ENCODE assay signal across 1 cellular context in genomic region chr15:66497502-66498455, GRCh38.
TF ChIP-seq lines count a peak whose summit lies in the region.

A gene with protein sequence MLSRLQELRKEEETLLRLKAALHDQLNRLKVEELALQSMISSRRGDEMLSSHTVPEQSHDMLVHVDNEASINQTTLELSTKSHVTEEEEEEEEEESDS (minus strand): TSS chr15:66497762. CDS start chr15:66497731, 31 bp downstream.

TF ChIP-seq in HEK293, 187 proteins besides CTCF, POLR2A, EP300 and RAD21 (continued from another document and continues in another):
- TF ChIP-seq, protein P1, sequence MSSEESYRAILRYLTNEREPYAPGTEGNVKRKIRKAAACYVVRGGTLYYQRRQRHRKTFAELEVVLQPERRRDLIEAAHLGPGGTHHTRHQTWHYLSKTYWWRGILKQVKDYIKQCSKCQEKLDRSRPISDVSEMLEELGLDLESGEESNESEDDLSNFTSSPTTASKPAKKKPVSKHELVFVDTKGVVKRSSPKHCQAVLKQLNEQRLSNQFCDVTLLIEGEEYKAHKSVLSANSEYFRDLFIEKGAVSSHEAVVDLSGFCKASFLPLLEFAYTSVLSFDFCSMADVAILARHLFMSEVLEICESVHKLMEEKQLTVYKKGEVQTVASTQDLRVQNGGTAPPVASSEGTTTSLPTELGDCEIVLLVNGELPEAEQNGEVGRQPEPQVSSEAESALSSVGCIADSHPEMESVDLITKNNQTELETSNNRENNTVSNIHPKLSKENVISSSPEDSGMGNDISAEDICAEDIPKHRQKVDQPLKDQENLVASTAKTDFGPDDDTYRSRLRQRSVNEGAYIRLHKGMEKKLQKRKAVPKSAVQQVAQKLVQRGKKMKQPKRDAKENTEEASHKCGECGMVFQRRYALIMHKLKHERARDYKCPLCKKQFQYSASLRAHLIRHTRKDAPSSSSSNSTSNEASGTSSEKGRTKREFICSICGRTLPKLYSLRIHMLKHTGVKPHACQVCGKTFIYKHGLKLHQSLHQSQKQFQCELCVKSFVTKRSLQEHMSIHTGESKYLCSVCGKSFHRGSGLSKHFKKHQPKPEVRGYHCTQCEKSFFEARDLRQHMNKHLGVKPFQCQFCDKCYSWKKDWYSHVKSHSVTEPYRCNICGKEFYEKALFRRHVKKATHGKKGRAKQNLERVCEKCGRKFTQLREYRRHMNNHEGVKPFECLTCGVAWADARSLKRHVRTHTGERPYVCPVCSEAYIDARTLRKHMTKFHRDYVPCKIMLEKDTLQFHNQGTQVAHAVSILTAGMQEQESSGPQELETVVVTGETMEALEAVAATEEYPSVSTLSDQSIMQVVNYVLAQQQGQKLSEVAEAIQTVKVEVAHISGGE (tag by site-specific recombination; conservative IDR thresholded peaks at IDR 0.05; ENCODE audit: low read depth), result peak; percentile 75
- TF ChIP-seq HOXC10 (CRISPR knock-in tag; IDR thresholded peaks at IDR 0.05), result no peak
- no peak for TF ChIP-seq ZNF747 (tag by site-specific recombination; IDR thresholded peaks at IDR 0.05)
- peak; percentile 74 for TF ChIP-seq INSM2 (tag by site-specific recombination; IDR thresholded peaks at IDR 0.05)
- TF ChIP-seq ZNF211 (tag by site-specific recombination; IDR thresholded peaks at IDR 0.05; ENCODE audit: low read depth), result no peak
- TF ChIP-seq HIC1 (tag by site-specific recombination; IDR thresholded peaks at IDR 0.05), result peak; percentile 93
- peak; percentile 53; the same call in 1 of the 2 replicates for TF ChIP-seq ZNF596 (tag by site-specific recombination; IDR thresholded peaks at IDR 0.05)
- peak; percentile 98 for TF ChIP-seq GLIS2 (tag by site-specific recombination; IDR thresholded peaks at IDR 0.05)
- peak; percentile 94; the same call in 1 of the 2 replicates for TF ChIP-seq GLI4 (tag by site-specific recombination; IDR thresholded peaks at IDR 0.05)
- TF ChIP-seq ZNF610 (tag by site-specific recombination; IDR thresholded peaks at IDR 0.05; ENCODE audit: borderline replicate concordance), result peak; percentile 78; the same call in 1 of the 2 replicates
- no peak for TF ChIP-seq ZNF114 (tag by site-specific recombination; IDR thresholded peaks at IDR 0.05)
- TF ChIP-seq PRDM10 (tag by site-specific recombination; IDR thresholded peaks at IDR 0.05), result peak; percentile 85
- no peak for TF ChIP-seq ZNF707 (tag by site-specific recombination; IDR thresholded peaks at IDR 0.05)
- TF ChIP-seq ZNF391 (tag by site-specific recombination; IDR thresholded peaks at IDR 0.05; ENCODE audit: borderline replicate concordance, low read depth), result peak; percentile 85
- TF ChIP-seq ZSCAN16 (tag by site-specific recombination; IDR thresholded peaks at IDR 0.05), result peak; percentile 100
- TF ChIP-seq, protein P2, sequence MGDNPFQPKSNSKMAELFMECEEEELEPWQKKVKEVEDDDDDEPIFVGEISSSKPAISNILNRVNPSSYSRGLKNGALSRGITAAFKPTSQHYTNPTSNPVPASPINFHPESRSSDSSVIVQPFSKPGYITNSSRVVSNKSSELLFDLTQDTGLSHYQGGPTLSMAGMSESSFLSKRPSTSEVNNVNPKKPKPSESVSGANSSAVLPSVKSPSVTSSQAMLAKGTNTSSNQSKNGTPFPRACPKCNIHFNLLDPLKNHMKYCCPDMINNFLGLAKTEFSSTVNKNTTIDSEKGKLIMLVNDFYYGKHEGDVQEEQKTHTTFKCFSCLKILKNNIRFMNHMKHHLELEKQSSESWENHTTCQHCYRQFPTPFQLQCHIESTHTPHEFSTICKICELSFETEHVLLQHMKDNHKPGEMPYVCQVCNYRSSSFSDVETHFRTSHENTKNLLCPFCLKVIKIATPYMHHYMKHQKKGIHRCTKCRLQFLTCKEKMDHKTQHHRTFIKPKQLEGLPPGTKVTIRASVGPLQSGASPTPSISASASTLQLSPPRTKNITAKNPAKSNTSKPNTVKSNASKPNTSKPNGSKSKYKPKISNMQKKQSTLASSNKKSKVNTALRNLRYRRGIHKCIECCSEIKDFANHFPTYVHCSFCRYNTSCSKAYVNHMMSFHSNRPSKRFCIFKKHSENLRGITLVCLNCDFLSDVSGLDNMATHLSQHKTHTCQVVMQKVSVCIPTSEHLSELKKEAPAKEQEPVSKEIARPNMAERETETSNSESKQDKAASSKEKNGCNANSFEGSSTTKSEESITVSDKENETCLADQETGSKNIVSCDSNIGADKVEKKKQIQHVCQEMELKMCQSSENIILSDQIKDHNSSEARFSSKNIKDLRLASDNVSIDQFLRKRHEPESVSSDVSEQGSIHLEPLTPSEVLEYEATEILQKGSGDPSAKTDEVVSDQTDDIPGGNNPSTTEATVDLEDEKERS (tag by site-specific recombination; IDR thresholded peaks at IDR 0.05), result no peak; the same call in 1 of the 2 replicates
- TF ChIP-seq ZBTB26 (tag by site-specific recombination; optimal IDR thresholded peaks at IDR 0.05), result peak; percentile 46
- peak; percentile 97 for TF ChIP-seq GLIS1 (tag by site-specific recombination; IDR thresholded peaks at IDR 0.05)
- peak; percentile 92 for TF ChIP-seq KLF17 (tag by site-specific recombination; IDR thresholded peaks at IDR 0.05)
- no peak for TF ChIP-seq ZNF221 (tag by site-specific recombination; IDR thresholded peaks at IDR 0.05; ENCODE audit: borderline replicate concordance)
- peak; percentile 93 for TF ChIP-seq KLF8 (tag by site-specific recombination; IDR thresholded peaks at IDR 0.05)
- peak; percentile 86; the same call in 1 of the 2 replicates for TF ChIP-seq KLF16 (tag by site-specific recombination; IDR thresholded peaks at IDR 0.05)
- no peak for TF ChIP-seq PBX3 (CRISPR knock-in tag; IDR thresholded peaks at IDR 0.05)
- TF ChIP-seq ZNF623 (tag by site-specific recombination; IDR thresholded peaks at IDR 0.05), result peak; percentile 23; the same call in 1 of the 2 replicates
- TF ChIP-seq, protein P3, sequence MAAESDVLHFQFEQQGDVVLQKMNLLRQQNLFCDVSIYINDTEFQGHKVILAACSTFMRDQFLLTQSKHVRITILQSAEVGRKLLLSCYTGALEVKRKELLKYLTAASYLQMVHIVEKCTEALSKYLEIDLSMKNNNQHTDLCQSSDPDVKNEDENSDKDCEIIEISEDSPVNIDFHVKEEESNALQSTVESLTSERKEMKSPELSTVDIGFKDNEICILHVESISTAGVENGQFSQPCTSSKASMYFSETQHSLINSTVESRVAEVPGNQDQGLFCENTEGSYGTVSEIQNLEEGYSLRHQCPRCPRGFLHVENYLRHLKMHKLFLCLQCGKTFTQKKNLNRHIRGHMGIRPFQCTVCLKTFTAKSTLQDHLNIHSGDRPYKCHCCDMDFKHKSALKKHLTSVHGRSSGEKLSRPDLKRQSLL (tag by site-specific recombination; IDR thresholded peaks at IDR 0.05), result 0 out of 2 replicates have a peak, but pooled peaks have one; percentile 4
- TF ChIP-seq ZNF292 (tag by site-specific recombination; IDR thresholded peaks at IDR 0.05; ENCODE audit: borderline replicate concordance, low read depth), result 0 out of 2 replicates have a peak, but pooled peaks have one; percentile 13
- no peak for TF ChIP-seq ZNF302 (tag by site-specific recombination; IDR thresholded peaks at IDR 0.05; ENCODE audit: low read depth)
- 0 out of 2 replicates have a peak, but pooled peaks have one; percentile 34 for TF ChIP-seq REST (tag by site-specific recombination; IDR thresholded peaks at IDR 0.05)
- TF ChIP-seq ZNF175 (tag by site-specific recombination; IDR thresholded peaks at IDR 0.05), result no peak
- peak; percentile 93 for TF ChIP-seq ZXDB (tag by site-specific recombination; IDR thresholded peaks at IDR 0.05)
